In genomic region chr7:40057292-40057691, GRCh38 we compare ENCODE assay signal across 10 cellular contexts.
DNase-seq lines count a peak whose midpoint lies in the region; ATAC-seq and TF ChIP-seq lines count a peak whose summit lies in the region.
"Had no signal": no experiment of that assay in that cellular context is flagged by ENCODE, and none has a peak within 500 bp of the region (broad histone marks: within the 10 kb centered on the region; RNA-seq: fewer than 3 reads in every experiment).

No MANE protein-coding gene starts in this region.

- H3K4me1 Mint-ChIP-seq in MCF 10A (ENCODE audit: insufficient read depth, unreplicated experiment): peaks cover 17% of the 10 kb centered on the region
- H3K4me1 Mint-ChIP-seq in activated CD4-positive, alpha-beta memory T cell treated with anti-CD3 and anti-CD28 coated beads for 36 hours (ENCODE audit: low read depth): peaks cover 3% of the 10 kb centered on the region
- peaks cover 6% of the 10 kb centered on the region for H3K4me1 Mint-ChIP-seq in activated T-cell treated with anti-CD3 and anti-CD28 coated beads, Interleukin-2, amount 50 U/mL, for 72 hours (ENCODE audit: low read depth)
- H3K4me1 Mint-ChIP-seq: B cell had no signal

- intact Hi-C loops in MCF 10A (cut with micrococcal nuclease) (no loop called here), breast epithelium (cut with DNase I; ENCODE audit: low total_unique reads) (no loop called here)
- intact Hi-C loops in activated CD4-positive, alpha-beta memory T cell treated with anti-CD3 and anti-CD28 coated beads for 36 hours (cut with micrococcal nuclease): no loop called here

- TF ChIP-seq EP300 in upper lobe of left lung (IDR thresholded peaks at IDR 0.05): no peak

- H3K4me3 Mint-ChIP-seq in MCF 10A (ENCODE audit: unreplicated experiment): no peak overlapping the region
- no peak overlapping the region for H3K4me3 Mint-ChIP-seq in activated CD4-positive, alpha-beta memory T cell treated with anti-CD3 and anti-CD28 coated beads for 36 hours
- H3K4me3 Mint-ChIP-seq in activated T-cell treated with anti-CD3 and anti-CD28 coated beads, Interleukin-2, amount 50 U/mL, for 72 hours: no peak overlapping the region
- H3K4me3 Mint-ChIP-seq: B cell had no signal

- DNase-seq in MCF 10A (ENCODE audit: unreplicated experiment) (peak; percentile 51), breast epithelium (ENCODE audit: low spot score in 2 of 2) (no peak), NCI-H69 (lab: John Stamatoyannopoulos, UW) (peak; percentile 41), fibroblast of peridontal ligament (ENCODE audit: extremely low read depth) (peak; percentile 33), upper lobe of left lung (peak in 1 of 2 donors; percentile 72)
- DNase-seq in effector memory CD4-positive, alpha-beta T cell: no peak
- DNase-seq in activated CD4-positive, alpha-beta memory T cell treated with anti-CD3 and anti-CD28 coated beads for 36 hours: no peak
- no peak for DNase-seq in activated T-cell treated with anti-CD3 and anti-CD28 coated beads, Interleukin-2, amount 50 U/mL, for 72 hours
- DNase-seq: T-helper 1 cell had no signal

- H3K9me3 ChIP-seq in breast epithelium (no peaks in the 10 kb centered on the region), upper lobe of left lung (no peaks in the 10 kb centered on the region)
- H3K9me3 ChIP-seq in effector memory CD4-positive, alpha-beta T cell (ENCODE audit: control insufficient read depth, low read length): no peaks in the 10 kb centered on the region

- TF ChIP-seq CTCF in MCF 10A (IDR thresholded peaks at IDR 0.05; ENCODE audit: unreplicated experiment) (no peak), breast epithelium (IDR thresholded peaks at IDR 0.05) (no peak), upper lobe of left lung (IDR thresholded peaks at IDR 0.05) (no peak)

- no TSS peak for BruUV-seq in MCF 10A (replicated peaks; lab: Mats Ljungman, UMichigan)

- peak; percentile 52 to 83 for ATAC-seq in upper lobe of left lung (ENCODE audit: low FRiP score in 2 of 2)
- ATAC-seq in activated T-cell treated with anti-CD3 and anti-CD28 coated beads, Interleukin-2, amount 50 U/mL, for 72 hours (replicated peaks in 1 of 2): no peak

- H3K27ac ChIP-seq in breast epithelium (no peak overlapping the region), upper lobe of left lung (no peak overlapping the region)
- no peak overlapping the region for H3K27ac ChIP-seq in effector memory CD4-positive, alpha-beta T cell (ENCODE audit: insufficient read depth, low read length, poor library complexity, severe bottlenecking)

- CTCF ChIA-PET in MCF 10A (lab: Yijun Ruan, JAX): interaction anchor here (0.6 to 2.5 kb wide), 5 partner anchors 10 to 477 kb away, joined by 4 to 11 read pairs (median 6); no protein-coding TSS in a partner anchor
- CTCF ChIA-PET in activated CD4-positive, alpha-beta memory T cell treated with anti-CD3 and anti-CD28 coated beads for 36 hours (lab: Charles Lee): interaction anchor here (0.5 to 1.6 kb wide), 4 partner anchors 68 to 161 kb away, joined by 3 to 6 read pairs (median 4); no protein-coding TSS in a partner anchor

- H3K36me3 ChIP-seq in breast epithelium (no peaks in the 10 kb centered on the region), upper lobe of left lung (peaks cover 0 to 12% (median 1%) of the 10 kb centered on the region in 4 donors)
- H3K36me3 ChIP-seq in effector memory CD4-positive, alpha-beta T cell (ENCODE audit: control insufficient read depth, insufficient read depth, low read length): peaks cover 3% of the 10 kb centered on the region

- POLR2A ChIA-PET in MCF 10A (lab: Yijun Ruan, JAX): interaction anchor here (1.1 to 1.4 kb wide), 2 partner anchors 22 to 105 kb away, joined by 3 to 4 read pairs; no protein-coding TSS in a partner anchor
- POLR2A ChIA-PET in activated CD4-positive, alpha-beta memory T cell treated with anti-CD3 and anti-CD28 coated beads for 36 hours (lab: Charles Lee): no interaction called here

- H3K27ac Mint-ChIP-seq in MCF 10A (ENCODE audit: low read depth, unreplicated experiment): peak overlapping the region; percentile 1
- no peak overlapping the region for H3K27ac Mint-ChIP-seq in activated CD4-positive, alpha-beta memory T cell treated with anti-CD3 and anti-CD28 coated beads for 36 hours
- H3K27ac Mint-ChIP-seq in activated T-cell treated with anti-CD3 and anti-CD28 coated beads, Interleukin-2, amount 50 U/mL, for 72 hours: no peak overlapping the region
- H3K27ac Mint-ChIP-seq: B cell had no signal

- no peaks in the 10 kb centered on the region for H3K9me3 Mint-ChIP-seq in MCF 10A (ENCODE audit: unreplicated experiment)
- H3K9me3 Mint-ChIP-seq in activated CD4-positive, alpha-beta memory T cell treated with anti-CD3 and anti-CD28 coated beads for 36 hours: no peaks in the 10 kb centered on the region
- H3K9me3 Mint-ChIP-seq in activated T-cell treated with anti-CD3 and anti-CD28 coated beads, Interleukin-2, amount 50 U/mL, for 72 hours: no peaks in the 10 kb centered on the region

- H3K27me3 Mint-ChIP-seq in MCF 10A (ENCODE audit: insufficient read depth, unreplicated experiment): no peaks in the 10 kb centered on the region
- H3K27me3 Mint-ChIP-seq in activated CD4-positive, alpha-beta memory T cell treated with anti-CD3 and anti-CD28 coated beads for 36 hours: no peaks in the 10 kb centered on the region
- H3K27me3 Mint-ChIP-seq in activated T-cell treated with anti-CD3 and anti-CD28 coated beads, Interleukin-2, amount 50 U/mL, for 72 hours (ENCODE audit: low read depth): no peaks in the 10 kb centered on the region
- H3K27me3 Mint-ChIP-seq: B cell had no signal

- WGBS in upper lobe of left lung, 2 donors: 17 to 42% methylated on average over 2 of the region's 2 CpGs

- H3K4me1 ChIP-seq in breast epithelium (no peaks in the 10 kb centered on the region), upper lobe of left lung (peaks cover 0 to 13% (median 4%) of the 10 kb centered on the region in 4 donors)
- no peaks in the 10 kb centered on the region for H3K4me1 ChIP-seq in effector memory CD4-positive, alpha-beta T cell (ENCODE audit: control insufficient read depth, insufficient read depth, low read length, poor library complexity, severe bottlenecking)

- H3K27me3 ChIP-seq in breast epithelium (no peaks in the 10 kb centered on the region), upper lobe of left lung (no peaks in the 10 kb centered on the region)
- H3K27me3 ChIP-seq in effector memory CD4-positive, alpha-beta T cell (replicated peaks; ENCODE audit: control insufficient read depth, insufficient read depth, low read length, poor library complexity, severe bottlenecking): no peaks in the 10 kb centered on the region

- peaks cover 55% of the 10 kb centered on the region for H3K36me3 Mint-ChIP-seq in MCF 10A (ENCODE audit: insufficient read depth, unreplicated experiment)
- peaks cover 4% of the 10 kb centered on the region for H3K36me3 Mint-ChIP-seq in activated CD4-positive, alpha-beta memory T cell treated with anti-CD3 and anti-CD28 coated beads for 36 hours
- H3K36me3 Mint-ChIP-seq in activated T-cell treated with anti-CD3 and anti-CD28 coated beads, Interleukin-2, amount 50 U/mL, for 72 hours (ENCODE audit: insufficient read depth in 2 of 2): peaks cover 0 to 1% of the 10 kb centered on the region in 2 donors

- TF ChIP-seq POLR2A in breast epithelium (IDR thresholded peaks at IDR 0.05) (no peak), upper lobe of left lung (IDR thresholded peaks at IDR 0.05) (no peak)

- H3K4me3 ChIP-seq in breast epithelium (no peak overlapping the region), upper lobe of left lung (no peak overlapping the region)
- no peak overlapping the region for H3K4me3 ChIP-seq in effector memory CD4-positive, alpha-beta T cell (ENCODE audit: insufficient read depth, low read depth, low read length, poor library complexity, severe bottlenecking)

Comparison
In these comparisons a context has a peak if more than half of its experiments do, and no peak if none do; other contexts are left out.
1. DNase-seq: peak in MCF 10A (single experiment), NCI-H69 (single experiment) and fibroblast of peridontal ligament (single experiment); none in breast epithelium (0 of 2), effector memory CD4-positive, alpha-beta T cell (0 of 3), activated CD4-positive, alpha-beta memory T cell treated with anti-CD3 and anti-CD28 coated beads for 36 hours (single experiment) and activated T-cell treated with anti-CD3 and anti-CD28 coated beads, Interleukin-2, amount 50 U/mL, for 72 hours (0 of 2).
2. ATAC-seq: peak in upper lobe of left lung (2 of 2); none in activated T-cell treated with anti-CD3 and anti-CD28 coated beads, Interleukin-2, amount 50 U/mL, for 72 hours (0 of 2).